In genomic region chr11:84129961-84130576, GRCh38 we compare ENCODE assay signal across 26 cellular contexts.
"Had no signal": no experiment of that assay in that cellular context is flagged by ENCODE, and none has a peak within 500 bp of the region (broad histone marks: within the 10 kb centered on the region; RNA-seq: fewer than 3 reads in every experiment).

No MANE protein-coding gene starts in this region.

- H3K9me3 ChIP-seq: mucosa of descending colon, pancreas, prostate gland, stomach, suprapubic skin, thoracic aorta, tibial artery, upper lobe of right lung had no signal

- H3K4me1 ChIP-seq: pancreas, prostate gland, stomach, suprapubic skin, tibial artery, upper lobe of right lung had no signal

- H3K27me3 ChIP-seq: hepatocyte, pancreas, stomach, suprapubic skin, tibial artery, upper lobe of right lung had no signal

- H3K36me3 ChIP-seq: pancreas, prostate gland, stomach, suprapubic skin, thoracic aorta, tibial artery, upper lobe of right lung had no signal

- H3K27ac ChIP-seq: hepatocyte, pancreas, prostate gland, skin epidermis, stomach, suprapubic skin, thoracic aorta, tibial artery, upper lobe of right lung had no signal

- ATAC-seq: left lobe of liver; mucosa of descending colon; naive thymus-derived CD4-positive, alpha-beta T cell; natural killer cell treated with Interleukin-12 subunit alpha and Interleukin-12 subunit beta and Interleukin-15 and Interleukin-18, amount 100 ng/mL, for 72 hours; pancreas; sciatic nerve; stimulated activated naive B cell treated with anti-CD40 and anti-IgM and Interleukin-4, amounts not matched to agents 10 μg/mL and 1 μg/mL and 100 μg/mL, for 72 hours; stimulated activated naive CD8-positive, alpha-beta T cell treated with anti-CD3 and anti-CD28 coated beads, Interleukin-15, Interleukin-2, amounts not matched to agents 100 U/mL and 50 U/mL, for 24 hours; upper lobe of right lung had no signal

- H3K4me3 ChIP-seq: hepatocyte, mucosa of descending colon, pancreas, prostate gland, skin epidermis, stomach, suprapubic skin, thoracic aorta, tibial artery, upper lobe of right lung had no signal

- DNase-seq: islet precursor cell; midbrain; mucosa of descending colon; naive thymus-derived CD4-positive, alpha-beta T cell; pancreas; posterior cingulate gyrus; retina; right cardiac atrium; stimulated activated CD4-positive, alpha-beta T cell treated with anti-CD3 and anti-CD28 coated beads, Interleukin-12 subunit alpha, Interleukin-12 subunit beta, amount 100 ng/mL, for 4 hours; stimulated activated CD4-positive, alpha-beta T cell treated with anti-CD3 and anti-CD28 coated beads, Interleukin-15, amount 100 ng/mL, for 24 hours; stimulated activated CD4-positive, alpha-beta T cell treated with anti-CD3 and anti-CD28 coated beads, Interleukin-2, amount 100 ng/mL, for 24 hours; stimulated activated CD4-positive, alpha-beta T cell treated with anti-CD3 and anti-CD28 coated beads, Interleukin-4, amount 100 ng/mL, for 1 hour; stimulated activated naive B cell treated with anti-CD40 and anti-IgM and Interleukin-4, amounts not matched to agents 10 μg/mL and 1 μg/mL and 100 μg/mL, for 72 hours; stimulated activated naive CD8-positive, alpha-beta T cell treated with anti-CD3 and anti-CD28 coated beads, Interleukin-15, Interleukin-2, amounts not matched to agents 100 U/mL and 50 U/mL, for 24 hours; stomach; tibial artery; trophoblast cell; upper lobe of right lung had no signal
